ENCODE assay signal across 18 cellular contexts in genomic region chr22:43231724-43232034, GRCh38.
"Had no signal": no experiment of that assay in that cellular context is flagged by ENCODE, and none has a peak within 500 bp of the region (broad histone marks: within the 10 kb centered on the region; RNA-seq: fewer than 3 reads in every experiment).

No MANE protein-coding gene starts in this region.

- FAIRE-seq: endometrium, frontal cortex had no signal

- H3K27me3 ChIP-seq: breast epithelium, cardiac muscle cell, colonic mucosa had no signal

- H3K4me3 ChIP-seq: ascending aorta, breast epithelium, cardiac muscle cell, colonic mucosa, heart left ventricle had no signal

- H3K27me3 Mint-ChIP-seq: brain had no signal

- H3K9me3 ChIP-seq: ascending aorta, breast epithelium, colonic mucosa, heart left ventricle had no signal

- H3K4me1 ChIP-seq: ascending aorta, colonic mucosa had no signal

- DNase-seq: activated gamma-delta T cell had no signal

- H3K27ac ChIP-seq: ascending aorta, breast epithelium, cardiac muscle cell, colonic mucosa, epithelial cell of prostate, heart left ventricle had no signal

- H3K27ac Mint-ChIP-seq: activated CD4-positive, alpha-beta memory T cell treated with anti-CD3 and anti-CD28 coated beads, Interleukin-2, amount 10 ng/mL, durations not matched to agents 7 days and 5 days; activated CD4-positive, alpha-beta T cell treated with anti-CD3 and anti-CD28 coated beads, Interleukin-2, amount 10 ng/mL, durations not matched to agents 7 days and 5 days; activated naive CD4-positive, alpha-beta T cell treated with anti-CD3 and anti-CD28 coated beads, Interleukin-2, amount 10 ng/mL, durations not matched to agents 7 days and 5 days; activated T-cell treated with anti-CD3 and anti-CD28 coated beads, Interleukin-2, amount 50 U/mL, for 24 hours had no signal

- H3K4me3 Mint-ChIP-seq: activated CD4-positive, alpha-beta memory T cell treated with anti-CD3 and anti-CD28 coated beads, Interleukin-2, amount 10 ng/mL, durations not matched to agents 7 days and 5 days; activated CD4-positive, alpha-beta T cell treated with anti-CD3 and anti-CD28 coated beads, Interleukin-2, amount 10 ng/mL, durations not matched to agents 7 days and 5 days; activated naive CD4-positive, alpha-beta T cell treated with anti-CD3 and anti-CD28 coated beads, Interleukin-2, amount 10 ng/mL, durations not matched to agents 7 days and 5 days; activated naive CD8-positive, alpha-beta T cell treated with anti-CD3 and anti-CD28 coated beads, Interleukin-2, amount 10 ng/mL, durations not matched to agents 7 days and 5 days; activated T-cell treated with anti-CD3 and anti-CD28 coated beads, Interleukin-2, amount 50 U/mL, for 24 hours; activated T-cell treated with anti-CD3 and anti-CD28 coated beads, Interleukin-2, amount 50 U/mL, for 72 hours; brain had no signal

- H3K9me3 Mint-ChIP-seq: activated CD4-positive, alpha-beta memory T cell treated with anti-CD3 and anti-CD28 coated beads, Interleukin-2, amount 10 ng/mL, durations not matched to agents 7 days and 5 days; activated CD4-positive, alpha-beta T cell treated with anti-CD3 and anti-CD28 coated beads, Interleukin-2, amount 10 ng/mL, durations not matched to agents 7 days and 5 days; activated naive CD4-positive, alpha-beta T cell treated with anti-CD3 and anti-CD28 coated beads, Interleukin-2, amount 10 ng/mL, durations not matched to agents 7 days and 5 days; activated naive CD4-positive, alpha-beta T cell treated with anti-CD3 and anti-CD28 coated beads, Interleukin-2, amount 50 U/mL, for 72 hours; activated naive CD8-positive, alpha-beta T cell treated with anti-CD3 and anti-CD28 coated beads, Interleukin-2, amount 10 ng/mL, durations not matched to agents 7 days and 5 days; activated T-cell treated with anti-CD3 and anti-CD28 coated beads, Interleukin-2, amount 50 U/mL, for 24 hours; activated T-cell treated with anti-CD3 and anti-CD28 coated beads, Interleukin-2, amount 50 U/mL, for 72 hours; brain; WTC11 had no signal

- H3K36me3 Mint-ChIP-seq: activated naive CD4-positive, alpha-beta T cell treated with anti-CD3 and anti-CD28 coated beads, Interleukin-2, amount 10 ng/mL, durations not matched to agents 7 days and 5 days; activated naive CD4-positive, alpha-beta T cell treated with anti-CD3 and anti-CD28 coated beads, Interleukin-2, amount 50 U/mL, for 72 hours; activated naive CD8-positive, alpha-beta T cell treated with anti-CD3 and anti-CD28 coated beads, Interleukin-2, amount 10 ng/mL, durations not matched to agents 7 days and 5 days; WTC11 had no signal

- H3K36me3 ChIP-seq: ascending aorta, breast epithelium, cardiac muscle cell, colonic mucosa, heart left ventricle had no signal
